Comparison of ENCODE assay signal across 21 cellular contexts in the genomic region with DNA sequence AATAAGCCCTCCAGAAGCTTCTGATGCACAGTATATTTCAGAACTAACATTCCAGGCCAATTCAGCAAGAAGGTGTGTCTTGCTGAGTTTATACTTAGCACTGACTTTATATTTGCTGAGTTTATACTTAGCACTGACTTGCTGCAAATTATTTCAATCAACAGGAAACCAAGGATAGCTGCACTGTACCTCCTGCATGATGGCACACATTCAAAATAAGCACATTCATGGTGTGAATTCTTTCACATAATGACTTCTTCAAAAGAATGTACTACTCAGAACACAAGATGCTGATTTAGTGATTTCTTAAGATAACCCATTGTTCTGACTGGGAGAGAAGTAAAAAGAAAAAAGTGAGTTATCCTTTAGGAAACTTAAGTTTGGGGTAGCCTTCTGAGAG. TPM values are rescaled to one million over a fixed set of nuclear protein-coding genes. Genes with fewer than 3 reads are reported as not detected.
DNase-seq lines count a peak whose midpoint lies in the region; ATAC-seq and FAIRE-seq lines count a peak whose summit lies in the region.
"Had no signal": no experiment of that assay in that cellular context is flagged by ENCODE, and none has a peak within 500 bp of the region (broad histone marks: within the 10 kb centered on the region; RNA-seq: fewer than 3 reads in every experiment).

No MANE protein-coding gene starts in this region.

- no peaks in the 10 kb centered on the region for H3K4me1 ChIP-seq in small intestine (ENCODE audit: control insufficient read depth in 2 of 2, insufficient read depth in 1 of 2, low read depth in 1 of 2, low read length in 1 of 2)
- H3K4me1 ChIP-seq: colonic mucosa, pancreas had no signal

- no peak overlapping the region for H3K4me3 Mint-ChIP-seq in activated T-helper 17 cell treated with anti-CD3 and anti-CD28 coated beads, Interleukin-2, amount 50 U/mL, for 72 hours
- H3K4me3 Mint-ChIP-seq: activated CD8-positive, alpha-beta T cell treated with anti-CD3 and anti-CD28 coated beads, Interleukin-2, amount 10 ng/mL, durations not matched to agents 7 days and 5 days; activated T-helper 1 cell treated with anti-CD3 and anti-CD28 coated beads, Interleukin-12 subunit alpha, Interleukin-12 subunit beta, Interleukin-2, Interleukin-4 antibody, amounts not matched to agents 30 ng/mL and 10 ng/mL and 1 ng/mL, durations not matched to agents 14 hours and 24 hours and 36 hours had no signal

- DNase-seq in EH (ENCODE audit: low read depth) (peak; percentile 78), foreskin melanocyte (peak; percentile 64), renal cortical epithelial cell (ENCODE audit: low read depth) (peak; percentile 84), HUDEP-2 (lab: John Stamatoyannopoulos, UW; ENCODE audit: unreplicated experiment in 76 of 76) (no peak), small intestine (no peak), G401 (ENCODE audit: low spot score) (no peak), NCI-H446 (lab: John Stamatoyannopoulos, UW) (no peak)
- DNase-seq: activated CD8-positive, alpha-beta T cell treated with anti-CD3 and anti-CD28 coated beads, Interleukin-2, amount 10 ng/mL, durations not matched to agents 7 days and 5 days; BE2C; colonic mucosa; DMS53; heart right ventricle; mucosa of descending colon; NCI-H187 treated with DMSO at 0.1 percent for 48 hours; NCI-H526; pancreas; SK-N-SH had no signal

- no peak overlapping the region for H3K4me3 ChIP-seq in small intestine (ENCODE audit: low read depth in 1 of 2, low read length in 2 of 2)
- H3K4me3 ChIP-seq: colonic mucosa, heart right ventricle, mucosa of descending colon, pancreas had no signal

- H3K36me3 Mint-ChIP-seq in activated T-helper 17 cell treated with anti-CD3 and anti-CD28 coated beads, Interleukin-2, amount 50 U/mL, for 72 hours (ENCODE audit: low read depth) = no peaks in the 10 kb centered on the region

- no peaks in the 10 kb centered on the region for H3K27me3 Mint-ChIP-seq in activated T-helper 17 cell treated with anti-CD3 and anti-CD28 coated beads, Interleukin-2, amount 50 U/mL, for 72 hours

- no peaks in the 10 kb centered on the region for H3K9me3 Mint-ChIP-seq in activated T-helper 17 cell treated with anti-CD3 and anti-CD28 coated beads, Interleukin-2, amount 50 U/mL, for 72 hours
- H3K9me3 Mint-ChIP-seq: activated T-helper 1 cell treated with anti-CD3 and anti-CD28 coated beads, Interleukin-12 subunit alpha, Interleukin-12 subunit beta, Interleukin-2, Interleukin-4 antibody, amounts not matched to agents 30 ng/mL and 10 ng/mL and 1 ng/mL, durations not matched to agents 14 hours and 24 hours and 36 hours had no signal

- ATAC-seq in activated T-helper 17 cell treated with anti-CD3 and anti-CD28 coated beads, Interleukin-2, amount 50 U/mL, for 72 hours (replicated peaks) = peak; percentile 30
- ATAC-seq: activated CD8-positive, alpha-beta T cell treated with anti-CD3 and anti-CD28 coated beads, Interleukin-2, amount 10 ng/mL, durations not matched to agents 7 days and 5 days; heart right ventricle; mucosa of descending colon; pancreas had no signal

- H3K36me3 ChIP-seq in small intestine (ENCODE audit: control insufficient read depth in 2 of 2, insufficient read depth in 2 of 2, low read length in 2 of 2) = no peaks in the 10 kb centered on the region
- H3K36me3 ChIP-seq: colonic mucosa, heart right ventricle, pancreas had no signal

- H3K27ac ChIP-seq in small intestine (ENCODE audit: low read depth in 1 of 2, low read length in 1 of 2) = no peak overlapping the region
- H3K27ac ChIP-seq: colonic mucosa, epithelial cell of prostate, heart right ventricle, pancreas had no signal

- no peaks in the 10 kb centered on the region for H3K9me3 ChIP-seq in small intestine (ENCODE audit: control insufficient read depth, low read depth)
- H3K9me3 ChIP-seq: BE2C, colonic mucosa, heart right ventricle, mucosa of descending colon, pancreas, SK-N-SH had no signal

- in situ Hi-C loops in G401 (cut with HindIII; ENCODE audit: low sequenced_read_pairs) = no loop called here

- peak overlapping the region; percentile 31 for H3K27ac Mint-ChIP-seq in activated T-helper 17 cell treated with anti-CD3 and anti-CD28 coated beads, Interleukin-2, amount 50 U/mL, for 72 hours
- H3K27ac Mint-ChIP-seq: activated CD8-positive, alpha-beta T cell treated with anti-CD3 and anti-CD28 coated beads, Interleukin-2, amount 10 ng/mL, durations not matched to agents 7 days and 5 days; activated T-helper 1 cell treated with anti-CD3 and anti-CD28 coated beads, Interleukin-12 subunit alpha, Interleukin-12 subunit beta, Interleukin-2, Interleukin-4 antibody, amounts not matched to agents 30 ng/mL and 10 ng/mL and 1 ng/mL, durations not matched to agents 14 hours and 24 hours and 36 hours had no signal

- no peak for FAIRE-seq in small intestine (lab: Jason Lieb, UNC)
- FAIRE-seq: HTR-8/SVneo, pancreas had no signal

- H3K4me1 Mint-ChIP-seq in activated T-helper 17 cell treated with anti-CD3 and anti-CD28 coated beads, Interleukin-2, amount 50 U/mL, for 72 hours = peaks cover 35% of the 10 kb centered on the region

- no peaks in the 10 kb centered on the region for H3K27me3 ChIP-seq in small intestine (ENCODE audit: control insufficient read depth in 2 of 2, insufficient read depth in 2 of 2, low read length in 2 of 2)
- H3K27me3 ChIP-seq: BE2C, colonic mucosa, heart right ventricle, pancreas had no signal

RNA-seq across cellular contexts. Expression of gene JAZF1, which starts 52.0 kb away (rescaled TPM):
- total RNA-seq in activated T-helper 17 cell treated with anti-CD3 and anti-CD28 coated beads, Interleukin-2, amount 50 U/mL, for 72 hours = 1 to 10 TPM; 5.6 to 5.7 TPM
- total RNA-seq in renal cortical epithelial cell = 4.3 and 9.6 TPM in 2 replicates
- 1 to 10 TPM in 2 of 3 donors, under 1 TPM in 1; 0.67 to 3.6 (median 3.5) TPM for polyA plus RNA-seq in small intestine
- not detected in 2 replicates for total RNA-seq in G401 (2014; rRNA removed; shearing (Covaris generic))

Comparison
In these comparisons a context has a peak if more than half of its experiments do, and no peak if none do; other contexts are left out.
1. DNase-seq: peak in EH (single experiment), foreskin melanocyte (single experiment) and renal cortical epithelial cell (single experiment); none in HUDEP-2 (0 of 76), small intestine (single experiment), G401 (single experiment) and NCI-H446 (0 of 2).